ENCODE assay signal across 8 cellular contexts in the genomic region with DNA sequence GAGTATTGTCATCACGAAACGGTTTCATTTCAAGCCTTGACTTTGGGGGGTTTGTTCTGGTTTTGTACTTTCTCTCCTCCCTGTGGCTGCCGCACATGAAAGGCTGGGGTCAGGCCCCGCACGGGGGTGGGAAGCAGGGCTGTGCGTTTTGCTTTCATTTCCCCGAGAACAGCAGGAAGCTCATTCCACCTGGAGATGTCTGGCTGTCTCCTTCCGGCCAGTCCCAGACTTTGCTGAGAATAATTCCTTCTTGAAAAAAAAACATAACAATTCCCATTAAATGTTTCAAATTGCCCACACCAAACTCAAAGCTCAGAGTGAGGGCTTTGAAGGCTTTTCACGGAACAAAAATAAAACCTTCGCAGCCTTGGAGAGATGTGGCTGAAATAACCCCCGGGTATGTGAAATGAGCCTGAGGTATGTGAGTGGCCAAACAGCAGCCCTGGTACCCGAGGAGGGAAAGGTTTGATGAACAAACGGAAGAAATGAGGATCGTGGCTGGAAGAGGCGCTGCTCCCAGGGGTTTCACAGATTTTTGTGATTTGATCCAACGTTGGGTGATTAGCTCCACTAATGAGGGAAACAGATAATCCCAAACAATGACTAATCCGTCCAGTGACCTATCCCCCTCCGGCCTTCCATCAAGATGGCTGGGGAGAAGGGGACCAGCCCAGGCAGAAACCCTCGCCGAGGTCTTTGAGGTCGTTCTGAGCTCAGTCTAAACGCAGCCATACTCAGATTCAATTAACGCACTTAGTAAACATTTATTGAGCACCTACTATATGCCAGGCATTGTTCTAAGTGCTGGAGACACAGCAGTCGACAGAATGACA.
A peak's percentile ranks its signal among the peaks of the same experiment; 100 is the strongest.
DNase-seq lines count a peak whose midpoint lies in the region; ATAC-seq, FAIRE-seq and TF ChIP-seq lines count a peak whose summit lies in the region.

No MANE protein-coding gene starts in this region.

- no peak for TF ChIP-seq EP300 in GM12878 (IDR thresholded peaks at IDR 0.05; ENCODE audit: borderline replicate concordance in 1 of 2, control insufficient read depth in 1 of 2, low read depth in 2 of 2, low read length in 2 of 2)

- ATAC-seq in GM12878 (no peak), naive B cell (ENCODE audit: low read depth in 2 of 2) (no peak)

- no peak for FAIRE-seq in GM12878 (lab: Jason Lieb, UNC)

- CTCF ChIA-PET in GM12878 (lab: Yijun Ruan, JAX), result no interaction called here

- H3K4me1 Mint-ChIP-seq in naive B cell, result peaks cover 38 to 72% (median 46%) of the 10 kb centered on the region in 3 donors

- SMC1A ChIA-PET in GM12878 (lab: Charles Lee; ENCODE audit: uncharacterized antibody, unreplicated experiment), result interaction anchor here (0.6 to 1.2 kb wide), 2 partner anchors 10 to 30 kb away, joined by 3 read pairs; no protein-coding TSS in a partner anchor

- no peak for TF ChIP-seq RAD21 in GM12878 (IDR thresholded peaks at IDR 0.05; ENCODE audit: insufficient read depth, low read depth, low read length)

- DNase-seq in activated naive CD4-positive, alpha-beta T cell treated with Interleukin-2 at 50 U/mL for 16 hours, result peak; percentile 13
- DNase-seq in activated naive CD4-positive, alpha-beta T cell (lab: John Stamatoyannopoulos, UW), result no peak
- DNase-seq in GM12878 (ENCODE audit: low read depth, low spot score) (no peak), naive B cell (no peak), tibial artery (peak; percentile 17 to 52), SHP77 treated with DMSO at 0.1 percent for 48 hours (lab: John Stamatoyannopoulos, UW) (no peak), iPS-NIHi7 (ENCODE audit: extremely low spot score) (no peak), dedifferentiated amniotic fluid mesenchymal stem cell (ENCODE audit: extremely low spot score) (no peak)

- no TSS peak for BruUV-seq in GM12878 (replicated peaks; lab: Mats Ljungman, UMichigan)

- H3K9me3 Mint-ChIP-seq in naive B cell, result no peaks in the 10 kb centered on the region

- no peak for TF ChIP-seq POLR2A in GM12878 (IDR thresholded peaks at IDR 0.05; ENCODE audit: low read depth, low read length)

- peak overlapping the region; percentile 9; the same call in 1 of the 2 replicates for H3K4me2 ChIP-seq in GM12878 (ENCODE audit: control insufficient read depth, insufficient read depth)

- no peak overlapping the region for H2AFZ ChIP-seq in GM12878 (ENCODE audit: control insufficient read depth, low read depth, low read length)

- no peaks in the 10 kb centered on the region for H3K36me3 Mint-ChIP-seq in naive B cell

- no peak overlapping the region for H3K9ac ChIP-seq in GM12878 (ENCODE audit: control insufficient read depth, insufficient read depth, low read length)

- POLR2A ChIA-PET in GM12878 (lab: Charles Lee), result no interaction called here

- H4K20me1 ChIP-seq in GM12878 (ENCODE audit: control insufficient read depth, insufficient read depth), result no peaks in the 10 kb centered on the region

- H3K4me3 ChIP-seq in GM12878, result no peak overlapping the region
- H3K4me3 ChIP-seq in tibial artery, result no peak overlapping the region

- intact Hi-C loops in GM12878 (cut with micrococcal nuclease; ENCODE audit: unreplicated experiment), result no loop called here
- intact Hi-C loops in tibial artery (cut with DNase I; ENCODE audit: low total_unique reads), result loop anchor here (10.0 kb wide), 1 partner anchor 126 kb away; the partner anchor contains the start of gene MEF2A

- 55% methylated on average over 23 of the region's 24 CpGs for WGBS in GM12878 (ENCODE audit: insufficient coverage, insufficient replicate concordance, low lambda C conversion rate, missing lambda C conversion rate)

- H3K4me3 Mint-ChIP-seq in naive B cell, result no peak overlapping the region

- no peaks in the 10 kb centered on the region for H3K79me2 ChIP-seq in GM12878 (ENCODE audit: control insufficient read depth, insufficient read depth, low read length)

- H3K4me1 ChIP-seq in GM12878 (ENCODE audit: control insufficient read depth, insufficient read depth, low read length), result peaks cover 14% of the 10 kb centered on the region
- peaks cover 4 to 78% (median 57%) of the 10 kb centered on the region in 4 donors for H3K4me1 ChIP-seq in tibial artery

- peak overlapping the region in 4 of 6 donors; percentile 53 to 86 (median 76) for H3K27ac Mint-ChIP-seq in naive B cell

- in situ Hi-C loops in GM12878 (cut with MboI), result no loop called here

- no peaks in the 10 kb centered on the region for H3K36me3 ChIP-seq in GM12878 (ENCODE audit: control insufficient read depth in 2 of 2, insufficient read depth in 2 of 2, low read length in 1 of 2)
- no peaks in the 10 kb centered on the region for H3K36me3 ChIP-seq in tibial artery

- no peak for TF ChIP-seq CTCF in GM12878 (IDR thresholded peaks at IDR 0.05 in 2 of 3, conservative IDR thresholded peaks at IDR 0.05 in 1 of 3; ENCODE audit: control insufficient read depth in 2 of 3, extremely low read depth in 1 of 3, insufficient read depth in 1 of 3, low read depth in 3 of 3, low read length in 3 of 3)
- TF ChIP-seq CTCF in tibial artery (IDR thresholded peaks at IDR 0.05), result no peak

- peaks cover 0 to 1% of the 10 kb centered on the region in 2 experiments; a peak in 1 of 4 replicates for H3K27me3 ChIP-seq in GM12878 (replicated peaks in 1 of 2; ENCODE audit: control insufficient read depth in 2 of 2, insufficient read depth in 2 of 2, low read length in 1 of 2)
- H3K27me3 ChIP-seq in tibial artery, result no peaks in the 10 kb centered on the region

- H3K27me3 Mint-ChIP-seq in naive B cell, result no peaks in the 10 kb centered on the region

- RAD21 ChIA-PET in GM12878 (lab: Charles Lee; ENCODE audit: unreplicated experiment), result interaction anchor here (1.7 kb wide), 1 partner anchor 11 kb away, joined by 4 read pairs; no protein-coding TSS in a partner anchor

- H3K27ac ChIP-seq in GM12878 (ENCODE audit: control insufficient read depth, insufficient read depth), result no peak overlapping the region
- H3K27ac ChIP-seq in tibial artery, result peak overlapping the region; percentile 52 to 70

- H3K9me3 ChIP-seq in GM12878 (replicated peaks; ENCODE audit: control insufficient read depth, insufficient read depth, low read length), result no peaks in the 10 kb centered on the region
- no peaks in the 10 kb centered on the region for H3K9me3 ChIP-seq in tibial artery

TF ChIP-seq in GM12878, 131 proteins besides CTCF, POLR2A, EP300 and RAD21:
- no peak for TF ChIP-seq SUPT20H (IDR thresholded peaks at IDR 0.05; ENCODE audit: borderline replicate concordance, control insufficient read depth, low read depth, low read length)
- TF ChIP-seq SUZ12 (IDR thresholded peaks at IDR 0.05; ENCODE audit: unreplicated experiment), result no peak

Comparison
In these comparisons a context has a peak if more than half of its experiments do, and no peak if none do; other contexts are left out.
1. DNase-seq: peak in activated naive CD4-positive, alpha-beta T cell treated with Interleukin-2 at 50 U/mL for 16 hours (single experiment) and tibial artery (2 of 2); none in activated naive CD4-positive, alpha-beta T cell (0 of 4), GM12878 (single experiment), naive B cell (single experiment), SHP77 treated with DMSO at 0.1 percent for 48 hours (single experiment), iPS-NIHi7 (single experiment) and dedifferentiated amniotic fluid mesenchymal stem cell (single experiment).